In genomic region chr13:110563463-110563774, GRCh38 we compare ENCODE assay signal across 1 cellular context.
TF ChIP-seq lines count a peak whose summit lies in the region.

No MANE protein-coding gene starts in this region.

TF ChIP-seq in GM23338, 12 proteins besides CTCF, POLR2A, EP300 and RAD21:
- TF ChIP-seq REST (IDR thresholded peaks at IDR 0.05; ENCODE audit: unreplicated experiment) (no peak), NANOG (IDR thresholded peaks at IDR 0.05; ENCODE audit: borderline replicate concordance) (no peak), CREB1 (CRISPR knock-in tag; IDR thresholded peaks at IDR 0.05; ENCODE audit: low read depth) (no peak), JUNB (IDR thresholded peaks at IDR 0.05; ENCODE audit: unreplicated experiment) (no peak), EZH2 (IDR thresholded peaks at IDR 0.05; ENCODE audit: low read depth, unreplicated experiment) (no peak), ZNF462 (CRISPR knock-in tag; IDR thresholded peaks at IDR 0.05) (no peak)
